1 cellular context compared by ENCODE assay signal in genomic region chr11:78023426-78023825, GRCh38.
TF ChIP-seq lines count a peak whose summit lies in the region.

No MANE protein-coding gene starts in this region.

TF ChIP-seq in HepG2, 621 proteins besides CTCF, POLR2A, EP300 and RAD21:
- TF ChIP-seq ZNF18 (CRISPR knock-in tag; IDR thresholded peaks at IDR 0.05; ENCODE audit: insufficient replicate concordance) = peak; percentile 6
- peak; percentile 6; the same call in 1 of the 2 replicates for TF ChIP-seq NR2C2 (CRISPR knock-in tag; IDR thresholded peaks at IDR 0.05; ENCODE audit: borderline replicate concordance)
- no peak for TF ChIP-seq ZBTB10 (CRISPR knock-in tag; IDR thresholded peaks at IDR 0.05; ENCODE audit: borderline replicate concordance)
- 0 out of 2 replicates have a peak, but pooled peaks have one; percentile 16 for TF ChIP-seq ZNF362 (CRISPR knock-in tag; IDR thresholded peaks at IDR 0.05; ENCODE audit: borderline replicate concordance)
- peak; percentile 62; the same call in 1 of the 2 replicates for TF ChIP-seq ADNP (CRISPR knock-in tag; IDR thresholded peaks at IDR 0.05)
- TF ChIP-seq ZNF512B (CRISPR knock-in tag; IDR thresholded peaks at IDR 0.05; ENCODE audit: borderline replicate concordance) = no peak
- no peak for TF ChIP-seq ZNF3 (CRISPR knock-in tag; IDR thresholded peaks at IDR 0.05)
- peak; percentile 72; the same call in 1 of the 2 replicates for TF ChIP-seq CHD4 (IDR thresholded peaks at IDR 0.05; ENCODE audit: borderline replicate concordance, low read length)
- 0 out of 2 replicates have a peak, but pooled peaks have one; percentile 1 for TF ChIP-seq ZNF431 (CRISPR knock-in tag; IDR thresholded peaks at IDR 0.05; ENCODE audit: borderline replicate concordance, low read depth)
- TF ChIP-seq ZNF691 (CRISPR knock-in tag; IDR thresholded peaks at IDR 0.05; ENCODE audit: borderline replicate concordance, low read depth) = no peak
- TF ChIP-seq ZNF770 (CRISPR knock-in tag; IDR thresholded peaks at IDR 0.05) = peak; percentile 99
- 0 out of 2 replicates have a peak, but pooled peaks have one; percentile 82 for TF ChIP-seq ZBTB3 (CRISPR knock-in tag; IDR thresholded peaks at IDR 0.05; ENCODE audit: borderline replicate concordance, low read depth)
- 0 out of 2 replicates have a peak, but pooled peaks have one; percentile 37 for TF ChIP-seq ZSCAN29 (CRISPR knock-in tag; conservative IDR thresholded peaks at IDR 0.05)
- no peak for TF ChIP-seq KLF13 (CRISPR knock-in tag; IDR thresholded peaks at IDR 0.05)
- TF ChIP-seq ZNF556 (CRISPR knock-in tag; IDR thresholded peaks at IDR 0.05; ENCODE audit: borderline replicate concordance) = 0 out of 2 replicates have a peak, but pooled peaks have one; percentile 10
- TF ChIP-seq, protein P1, sequence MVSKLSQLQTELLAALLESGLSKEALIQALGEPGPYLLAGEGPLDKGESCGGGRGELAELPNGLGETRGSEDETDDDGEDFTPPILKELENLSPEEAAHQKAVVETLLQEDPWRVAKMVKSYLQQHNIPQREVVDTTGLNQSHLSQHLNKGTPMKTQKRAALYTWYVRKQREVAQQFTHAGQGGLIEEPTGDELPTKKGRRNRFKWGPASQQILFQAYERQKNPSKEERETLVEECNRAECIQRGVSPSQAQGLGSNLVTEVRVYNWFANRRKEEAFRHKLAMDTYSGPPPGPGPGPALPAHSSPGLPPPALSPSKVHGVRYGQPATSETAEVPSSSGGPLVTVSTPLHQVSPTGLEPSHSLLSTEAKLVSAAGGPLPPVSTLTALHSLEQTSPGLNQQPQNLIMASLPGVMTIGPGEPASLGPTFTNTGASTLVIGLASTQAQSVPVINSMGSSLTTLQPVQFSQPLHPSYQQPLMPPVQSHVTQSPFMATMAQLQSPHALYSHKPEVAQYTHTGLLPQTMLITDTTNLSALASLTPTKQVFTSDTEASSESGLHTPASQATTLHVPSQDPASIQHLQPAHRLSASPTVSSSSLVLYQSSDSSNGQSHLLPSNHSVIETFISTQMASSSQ (IDR thresholded peaks at IDR 0.05; ENCODE audit: low read depth) = no peak
- TF ChIP-seq, protein P1 (CRISPR knock-in tag; IDR thresholded peaks at IDR 0.05; ENCODE audit: borderline replicate concordance) = peak; percentile 6; the same call in 1 of the 2 replicates
- TF ChIP-seq ZNF784 (CRISPR knock-in tag; IDR thresholded peaks at IDR 0.05; ENCODE audit: borderline replicate concordance) = peak; percentile 0; the same call in 1 of the 2 replicates
- TF ChIP-seq ZNF343 (CRISPR knock-in tag; IDR thresholded peaks at IDR 0.05) = 0 out of 2 replicates have a peak, but pooled peaks have one; percentile 2
